ENCODE assay signal across 26 cellular contexts in genomic region chr7:151132461-151133205, GRCh38. TPM values are rescaled to one million over a fixed set of nuclear protein-coding genes. Genes with fewer than 3 reads are reported as not detected.
"Had no signal": no experiment of that assay in that cellular context is flagged by ENCODE, and none has a peak within 500 bp of the region (broad histone marks: within the 10 kb centered on the region; RNA-seq: fewer than 3 reads in every experiment).

No MANE protein-coding gene starts in this region.

- H3K27ac Mint-ChIP-seq: activated CD4-positive, alpha-beta memory T cell treated with anti-CD3 and anti-CD28 coated beads for 36 hours; activated naive CD8-positive, alpha-beta T cell treated with anti-CD3 and anti-CD28 coated beads for 36 hours; activated T-helper 17 cell treated with anti-CD3 and anti-CD28 coated beads, Interleukin-2, amount 50 U/mL, for 72 hours; progenitor cell of endocrine pancreas; T-helper 2 cell treated with Interferon-gamma antibody and Interleukin-4, amounts not matched to agents 5 μg/mL and 100 μg/mL, for 36 hours had no signal

- H3K4me3 Mint-ChIP-seq: activated CD4-positive, alpha-beta memory T cell treated with anti-CD3 and anti-CD28 coated beads for 36 hours; activated naive CD8-positive, alpha-beta T cell treated with anti-CD3 and anti-CD28 coated beads for 36 hours; activated T-helper 17 cell treated with anti-CD3 and anti-CD28 coated beads, Interleukin-2, amount 50 U/mL, for 72 hours; stimulated activated naive CD8-positive, alpha-beta T cell treated with anti-CD3 and anti-CD28 coated beads, Interleukin-15, amount 100 ng/mL, for 72 hours; T-helper 2 cell treated with Interferon-gamma antibody and Interleukin-4, amounts not matched to agents 5 μg/mL and 100 μg/mL, for 36 hours; WTC11 had no signal

- H3K4me3 ChIP-seq: cardiac muscle cell, colonic mucosa, gastrocnemius medialis, heart left ventricle, lung, SK-N-MC, testis, upper lobe of right lung had no signal

- DNase-seq: activated CD4-positive, alpha-beta memory T cell treated with anti-CD3 and anti-CD28 coated beads for 36 hours; activated CD4-positive, alpha-beta T cell treated with anti-CD3 and anti-CD28 coated beads for 4 hours; activated naive CD4-positive, alpha-beta T cell; activated naive CD8-positive, alpha-beta T cell treated with anti-CD3 and anti-CD28 coated beads for 36 hours; amniotic stem cell; colonic mucosa; gastrocnemius medialis; small intestine; stimulated activated CD4-positive, alpha-beta T cell treated with anti-CD3 and anti-CD28 coated beads, Interleukin-15, amount 100 ng/mL, for 24 hours; stimulated activated CD4-positive, alpha-beta T cell treated with anti-CD3 and anti-CD28 coated beads, Interleukin-4, amount 100 ng/mL, for 1 hour; stimulated activated naive CD8-positive, alpha-beta T cell treated with anti-CD3 and anti-CD28 coated beads, Interleukin-15, amount 100 ng/mL, for 72 hours; testis had no signal

- H3K9me3 ChIP-seq: colonic mucosa, gastrocnemius medialis, heart left ventricle, testis, upper lobe of right lung had no signal

- H3K27me3 ChIP-seq: cardiac muscle cell, colonic mucosa, gastrocnemius medialis, heart left ventricle, testis, upper lobe of right lung had no signal

- H3K27ac ChIP-seq: cardiac muscle cell, colonic mucosa, gastrocnemius medialis, heart left ventricle, SK-N-MC, testis, upper lobe of right lung had no signal

- FAIRE-seq: small intestine, TTC549 had no signal

- H3K4me1 ChIP-seq: colonic mucosa, testis, upper lobe of right lung had no signal

- H3K27me3 Mint-ChIP-seq: activated CD4-positive, alpha-beta memory T cell treated with anti-CD3 and anti-CD28 coated beads for 36 hours; activated naive CD8-positive, alpha-beta T cell treated with anti-CD3 and anti-CD28 coated beads for 36 hours; activated T-helper 17 cell treated with anti-CD3 and anti-CD28 coated beads, Interleukin-2, amount 50 U/mL, for 72 hours; progenitor cell of endocrine pancreas; stimulated activated naive CD8-positive, alpha-beta T cell treated with anti-CD3 and anti-CD28 coated beads, Interleukin-15, amount 100 ng/mL, for 72 hours had no signal

- H3K4me1 Mint-ChIP-seq: activated naive CD8-positive, alpha-beta T cell treated with anti-CD3 and anti-CD28 coated beads for 36 hours; activated T-helper 17 cell treated with anti-CD3 and anti-CD28 coated beads, Interleukin-2, amount 50 U/mL, for 72 hours; stimulated activated naive CD8-positive, alpha-beta T cell treated with anti-CD3 and anti-CD28 coated beads, Interleukin-15, amount 100 ng/mL, for 72 hours had no signal

- H3K36me3 ChIP-seq: colonic mucosa had no signal

- H3K9me3 Mint-ChIP-seq: activated CD4-positive, alpha-beta memory T cell treated with anti-CD3 and anti-CD28 coated beads for 36 hours; activated naive CD8-positive, alpha-beta T cell treated with anti-CD3 and anti-CD28 coated beads for 36 hours; activated T-helper 17 cell treated with anti-CD3 and anti-CD28 coated beads, Interleukin-2, amount 50 U/mL, for 72 hours; neural crest cell; stimulated activated naive CD8-positive, alpha-beta T cell treated with anti-CD3 and anti-CD28 coated beads, Interleukin-15, amount 100 ng/mL, for 72 hours; T-helper 2 cell treated with Interferon-gamma antibody and Interleukin-4, amounts not matched to agents 5 μg/mL and 100 μg/mL, for 36 hours; WTC11 had no signal

RNA-seq across cellular contexts. Expression of gene GBX1, which starts 34.9 kb away (rescaled TPM):
- total RNA-seq: activated CD4-positive, alpha-beta memory T cell treated with anti-CD3 and anti-CD28 coated beads for 36 hours; activated naive CD8-positive, alpha-beta T cell treated with anti-CD3 and anti-CD28 coated beads for 36 hours; colonic mucosa; kidney epithelial cell; lung; omental fat pad; upper lobe of right lung; WTC11 had no signal
- polyA plus RNA-seq: esophagus, lung, small intestine had no signal

RNA-seq across cellular contexts. Expression of gene ASB10, which starts 54.4 kb away (rescaled TPM):
- total RNA-seq: activated CD4-positive, alpha-beta memory T cell treated with anti-CD3 and anti-CD28 coated beads for 36 hours; activated naive CD8-positive, alpha-beta T cell treated with anti-CD3 and anti-CD28 coated beads for 36 hours; activated T-helper 17 cell treated with anti-CD3 and anti-CD28 coated beads, Interleukin-2, amount 50 U/mL, for 72 hours; colonic mucosa; kidney epithelial cell; lung; neural crest cell; omental fat pad; progenitor cell of endocrine pancreas; upper lobe of right lung; WTC11 had no signal
- polyA plus RNA-seq: cardiac muscle cell, lung, small intestine had no signal
